ENCODE assay signal across 5 cellular contexts in the genomic region with DNA sequence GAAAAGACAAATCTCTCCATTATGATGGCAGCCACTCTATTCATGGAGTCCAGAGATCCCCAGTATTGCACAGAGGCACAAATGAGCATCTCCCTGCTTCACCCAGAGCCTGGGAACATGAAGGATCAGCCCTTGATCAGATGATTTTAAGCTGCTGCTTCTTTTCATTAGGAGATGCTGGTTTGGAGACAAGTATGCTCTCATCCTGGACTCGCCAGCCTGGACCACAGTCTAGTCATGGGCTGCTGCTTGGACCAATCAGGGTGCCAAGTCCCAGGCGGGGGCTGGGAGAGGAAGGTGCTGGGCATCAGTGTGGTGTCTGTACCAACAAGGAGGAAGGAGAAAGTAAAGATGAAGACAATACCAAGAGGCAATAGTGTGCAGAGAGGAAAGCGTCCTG.
"Had no signal": no experiment of that assay in that cellular context is flagged by ENCODE, and none has a peak within 500 bp of the region (broad histone marks: within the 10 kb centered on the region; RNA-seq: fewer than 3 reads in every experiment).

No MANE protein-coding gene starts in this region.

- H3K27ac ChIP-seq: HL-60 had no signal

- H3K4me3 Mint-ChIP-seq: IgD-negative memory B cell had no signal

- H3K27me3 Mint-ChIP-seq: IgD-negative memory B cell had no signal

- DNase-seq: IMR-90 had no signal

- H3K4me1 Mint-ChIP-seq: IgD-negative memory B cell had no signal

- H3K4me3 ChIP-seq: K562 had no signal

- H3K9me3 Mint-ChIP-seq: IgD-negative memory B cell had no signal

- ATAC-seq: HepG2, K562 had no signal

- H3K27ac Mint-ChIP-seq: IgD-negative memory B cell had no signal
